In genomic region chr10:70053212-70053895, GRCh38 we compare ENCODE assay signal across 8 cellular contexts. TPM values are rescaled to one million over a fixed set of nuclear protein-coding genes. Genes with fewer than 3 reads are reported as not detected.
A peak's percentile ranks its signal among the peaks of the same experiment; 100 is the strongest.
DNase-seq lines count a peak whose midpoint lies in the region; ATAC-seq, FAIRE-seq and TF ChIP-seq lines count a peak whose summit lies in the region.

No MANE protein-coding gene starts in this region.

- H3K79me1 ChIP-seq in H1 (ENCODE audit: low read depth, low read length) = no peaks in the 10 kb centered on the region

- H3K27ac ChIP-seq in Peyer's patch (peak overlapping the region in 3 of 4 donors; percentile 38 to 69 (median 38)), H1 (ENCODE audit: low read depth, low read length) (no peak overlapping the region), upper lobe of right lung (peak overlapping the region; percentile 36)

- H3K4me1 ChIP-seq in Peyer's patch = peaks cover 0 to 6% (median 0%) of the 10 kb centered on the region in 4 donors
- H3K4me1 ChIP-seq in H1 (replicated peaks in 1 of 4; ENCODE audit: control insufficient read depth in 3 of 4, insufficient read depth in 4 of 4, low read length in 3 of 4) = peaks cover 0 to 10% (median 1%) of the 10 kb centered on the region in 4 experiments; a peak in 4 of 7 replicates
- H3K4me1 ChIP-seq in upper lobe of right lung = peaks cover 10% of the 10 kb centered on the region

- peak overlapping the region; percentile 80 to 96 for H3K4me2 ChIP-seq in H1 (ENCODE audit: insufficient read depth in 1 of 2, low read depth in 2 of 2, low read length in 2 of 2)

- no peak overlapping the region for H4K91ac ChIP-seq in H1 (replicated peaks; ENCODE audit: insufficient read length, low read length)

- peak overlapping the region; percentile 44 to 84 (median 66) for H3K4me3 ChIP-seq in Peyer's patch
- peak overlapping the region; percentile 79 to 85 (median 82) for H3K4me3 ChIP-seq in H1 (ENCODE audit: extremely low read depth in 1 of 4, insufficient read depth in 2 of 4, low read depth in 3 of 4, low read length in 4 of 4)
- H3K4me3 ChIP-seq in upper lobe of right lung = peak overlapping the region; percentile 69

- no peak overlapping the region for H4K5ac ChIP-seq in H1 (ENCODE audit: insufficient read length, low read depth, low read length)

- H4K20me1 ChIP-seq in H1 (replicated peaks in 1 of 2; ENCODE audit: control insufficient read depth in 1 of 2, insufficient read depth in 2 of 2, low read length in 2 of 2) = peaks cover 3% of the 10 kb centered on the region in 2 experiments

- peak; percentile 68 for ATAC-seq in upper lobe of right lung
- ATAC-seq in HG03039 (IDR thresholded peaks at IDR 0.05; ENCODE audit: unreplicated experiment) = no peak

- H3K9me3 ChIP-seq in Peyer's patch (no peaks in the 10 kb centered on the region), H1 (ENCODE audit: insufficient read depth in 2 of 2, low read depth in 1 of 2, low read length in 1 of 2) (no peaks in the 10 kb centered on the region), upper lobe of right lung (no peaks in the 10 kb centered on the region)

- no peak for TF ChIP-seq EP300 in H1 (IDR thresholded peaks at IDR 0.05; ENCODE audit: borderline replicate concordance in 1 of 2, low read depth in 2 of 2, low read length in 2 of 2)

- H3K4ac ChIP-seq in H1 (replicated peaks; ENCODE audit: insufficient read length, low read depth, low read length) = no peak overlapping the region

- DNase-seq in Daoy (ENCODE audit: low read depth) (peak; percentile 24), Peyer's patch (peak in 1 of 3 donors; percentile 55), H1 (ENCODE audit: low read depth in 1 of 2, low spot score in 2 of 2) (peak in 1 of 2 experiments; percentile 83), midbrain (lab: John Stamatoyannopoulos, UW) (peak; percentile 20), upper lobe of right lung (peak; percentile 70), retina (no peak), NCI-H1048 (lab: John Stamatoyannopoulos, UW) (no peak)

- POLR2A ChIA-PET in H1 (lab: Charles Lee; ENCODE audit: partially characterized antibody) = no interaction called here

- H3K18ac ChIP-seq in H1 (ENCODE audit: extremely low read depth, low read length) = 0 out of 2 replicates have a peak overlapping the region, but pooled peaks have one; percentile 22

- H4K8ac ChIP-seq in H1 (ENCODE audit: extremely low read depth, insufficient read depth, low read length) = peak overlapping the region; percentile 88; the same call in 1 of the 2 replicates

- no peaks in the 10 kb centered on the region for H3K79me2 ChIP-seq in H1 (ENCODE audit: control insufficient read depth in 1 of 2, insufficient read depth in 2 of 2, low read length in 2 of 2)

- TF ChIP-seq RAD21 in H1 (IDR thresholded peaks at IDR 0.05 in 1 of 2, conservative IDR thresholded peaks at IDR 0.05 in 1 of 2; ENCODE audit: low read depth in 2 of 2, low read length in 2 of 2) = no peak

- WGBS in H1 (ENCODE audit: extremely low coverage in 1 of 2, insufficient coverage in 1 of 2, insufficient read length in 1 of 2, insufficient replicate concordance in 2 of 2, low coverage in 1 of 2, low lambda C conversion rate in 2 of 2, missing lambda C conversion rate in 1 of 2), 2 experiments = 1% methylated on average over 19 of the region's 81 CpGs; no CpG with 5 or more reads in 1 of the 2 experiments

- intact Hi-C loops in upper lobe of right lung (cut with DNase I) = no loop called here

- peak overlapping the region; percentile 51 to 80 (median 68) for H3K9ac ChIP-seq in H1 (replicated peaks in 1 of 4; ENCODE audit: extremely low read depth in 1 of 4, low read depth in 3 of 4, low read length in 3 of 4)

- no peak overlapping the region for H2BK120ac ChIP-seq in H1 (replicated peaks; ENCODE audit: low read depth, low read length)

- no peak for FAIRE-seq in H1 (lab: Jason Lieb, UNC)

- no peak overlapping the region; the same call in 1 of the 2 replicates for H2BK15ac ChIP-seq in H1 (ENCODE audit: low read length)

- H2AK5ac ChIP-seq in H1 (ENCODE audit: low read depth, low read length) = no peak overlapping the region

- no peak overlapping the region for H2BK20ac ChIP-seq in H1 (ENCODE audit: low read length)

- H2AFZ ChIP-seq in H1 (ENCODE audit: low read length) = no peak overlapping the region; the same call in 1 of the 2 replicates

- no peaks in the 10 kb centered on the region for H3K27me3 ChIP-seq in Peyer's patch
- H3K27me3 ChIP-seq in H1 (replicated peaks in 1 of 4; ENCODE audit: control insufficient read depth in 3 of 4, extremely low read depth in 1 of 4, insufficient read depth in 3 of 4, low read length in 3 of 4) = peaks cover 30 to 76% (median 60%) of the 10 kb centered on the region in 4 experiments
- H3K27me3 ChIP-seq in upper lobe of right lung = peaks cover 12% of the 10 kb centered on the region

- no peak for TF ChIP-seq CTCF in Peyer's patch (IDR thresholded peaks at IDR 0.05)
- TF ChIP-seq CTCF in H1 (IDR thresholded peaks at IDR 0.05; ENCODE audit: control extremely low read depth in 1 of 3, insufficient read depth in 1 of 3, low read depth in 1 of 3, low read length in 3 of 3) = no peak
- TF ChIP-seq CTCF in upper lobe of right lung (IDR thresholded peaks at IDR 0.05) = no peak

- peaks cover 10% of the 10 kb centered on the region for H3K23me2 ChIP-seq in H1 (ENCODE audit: low read depth, low read length)

- no peak overlapping the region for H2BK5ac ChIP-seq in H1 (ENCODE audit: low read depth, low read length)

- CTCF ChIA-PET in H1 (lab: Charles Lee; ENCODE audit: partially characterized antibody) = interaction anchor here (0.8 to 4.3 kb wide), 11 partner anchors 11 to 331 kb away, joined by 3 to 26 read pairs (median 4); partner anchors contain the start of gene TYSND1

- H3K14ac ChIP-seq in H1 (ENCODE audit: insufficient read length) = no peak overlapping the region

- H2BK12ac ChIP-seq in H1 (ENCODE audit: low read depth, low read length) = no peak overlapping the region

- H3K36me3 ChIP-seq in Peyer's patch (no peaks in the 10 kb centered on the region), H1 (ENCODE audit: control insufficient read depth in 2 of 4, insufficient read depth in 4 of 4, low read length in 3 of 4) (no peaks in the 10 kb centered on the region), upper lobe of right lung (no peaks in the 10 kb centered on the region)

- TF ChIP-seq POLR2A in Peyer's patch (IDR thresholded peaks at IDR 0.05) (no peak), H1 (IDR thresholded peaks at IDR 0.05; ENCODE audit: control extremely low read depth in 1 of 2, low read depth in 2 of 2, low read length in 2 of 2) (peak; percentile 1 to 29; a peak in 2 of 3 replicates)

- H3K23ac ChIP-seq in H1 (ENCODE audit: insufficient read length) = no peak overlapping the region

- no peak overlapping the region for H3K56ac ChIP-seq in H1 (replicated peaks; ENCODE audit: insufficient read length, low read depth, low read length)

TF ChIP-seq in H1, 55 proteins besides CTCF, POLR2A, EP300 and RAD21 (continues in another document):
- TF ChIP-seq BRCA1 (IDR thresholded peaks at IDR 0.05; ENCODE audit: low read depth, low read length) (no peak), RXRA (IDR thresholded peaks at IDR 0.05; ENCODE audit: insufficient read depth, low read depth, low read length) (no peak), POU5F1 (IDR thresholded peaks at IDR 0.05; ENCODE audit: low read depth, low read length) (no peak), CBX8 (IDR thresholded peaks at IDR 0.05; ENCODE audit: borderline replicate concordance, low read depth, low read length) (no peak), SAP30 (IDR thresholded peaks at IDR 0.05; ENCODE audit: insufficient read depth, insufficient replicate concordance, low read length) (no peak), EGR1 (IDR thresholded peaks at IDR 0.05; ENCODE audit: borderline replicate concordance, low read depth, low read length) (peak; percentile 77; the same call in 1 of the 2 replicates), KDM1A (IDR thresholded peaks at IDR 0.05; ENCODE audit: borderline replicate concordance, low read length) (no peak), HDAC2 (IDR thresholded peaks at IDR 0.05; ENCODE audit: borderline replicate concordance in 1 of 2, low read depth in 2 of 2, low read length in 2 of 2) (no peak), BACH1 (IDR thresholded peaks at IDR 0.05; ENCODE audit: low read length) (no peak), EZH2 (IDR thresholded peaks at IDR 0.05; ENCODE audit: low read depth, low read length, severe bottlenecking) (no peak), KDM5A (IDR thresholded peaks at IDR 0.05; ENCODE audit: low read length) (no peak), ATF2 (IDR thresholded peaks at IDR 0.05; ENCODE audit: low read length) (no peak), SIRT6 (IDR thresholded peaks at IDR 0.05; ENCODE audit: low read length) (no peak), JUND (IDR thresholded peaks at IDR 0.05; ENCODE audit: low read length) (no peak), GTF2F1 (IDR thresholded peaks at IDR 0.05; ENCODE audit: borderline replicate concordance, low read depth, low read length) (no peak)
- TF ChIP-seq, protein P1, sequence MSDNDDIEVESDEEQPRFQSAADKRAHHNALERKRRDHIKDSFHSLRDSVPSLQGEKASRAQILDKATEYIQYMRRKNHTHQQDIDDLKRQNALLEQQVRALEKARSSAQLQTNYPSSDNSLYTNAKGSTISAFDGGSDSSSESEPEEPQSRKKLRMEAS (IDR thresholded peaks at IDR 0.05) = 0 out of 2 replicates have a peak, but pooled peaks have one; percentile 13

RNA-seq across cellular contexts. Expression of gene MACROH2A2, which starts 0.7 kb away (rescaled TPM):
- 33.7 and 39.0 TPM in 2 replicates for total RNA-seq in Daoy (2014; rRNA removed; shearing (Covaris generic))
- total RNA-seq in Peyer's patch (10 to 100 TPM; 10.4 to 18.2 (median 13.6) TPM), upper lobe of right lung (6.5 TPM)
- 7.8 and 7.9 TPM in 2 replicates for total RNA-seq in H1 (2021; fragmentation: NEBNext Ultra II Directional; extraction: Animal tissue kit (Norgen Biotek cat#: 25700))
- 9.3 and 12.4 TPM in 2 replicates for polyA plus RNA-seq in H1 (2011; rRNA removed)
- polyA plus RNA-seq in H1 (2011; cell fraction: cytosol; rRNA removed) = 13.6 TPM
- polyA plus RNA-seq in H1 (2011; cell fraction: nucleus; rRNA removed) = 11.5 TPM
- polyA plus RNA-seq in H1 (2012, experiment 1 of 2) = 14.4 to 23.3 TPM (median 20.2 TPM) in 4 replicates
- 16.6 TPM for polyA plus RNA-seq in H1 (2012, experiment 2 of 2)
- 8.2 TPM for polyA plus RNA-seq in H1 (2013, experiment 1 of 2)
- polyA plus RNA-seq in H1 (2013, experiment 2 of 2) = 9.1 TPM
- 4.5 and 6.0 TPM in 2 replicates for polyA minus RNA-seq in H1 (2011; rRNA and poly(A)+ RNA removed)
- 8.1 TPM for polyA minus RNA-seq in H1 (2011; cell fraction: cytosol; rRNA and poly(A)+ RNA removed)
- polyA minus RNA-seq in H1 (2011; cell fraction: nucleus; rRNA and poly(A)+ RNA removed) = 4.3 TPM

Comparison
In these comparisons a context has a peak if more than half of its experiments do, and no peak if none do; other contexts are left out.
1. DNase-seq: peak in Daoy (single experiment), midbrain (single experiment) and upper lobe of right lung (single experiment); none in retina (single experiment) and NCI-H1048 (single experiment).
2. POLR2A ChIP-seq: peak in H1 (2 of 2); none in Peyer's patch (0 of 2).
3. Peak in every context shown above with its lines, with median percentiles within 50 percentile points of each other: H3K4me3 ChIP-seq.